ENCODE assay signal across 13 cellular contexts in the genomic region with DNA sequence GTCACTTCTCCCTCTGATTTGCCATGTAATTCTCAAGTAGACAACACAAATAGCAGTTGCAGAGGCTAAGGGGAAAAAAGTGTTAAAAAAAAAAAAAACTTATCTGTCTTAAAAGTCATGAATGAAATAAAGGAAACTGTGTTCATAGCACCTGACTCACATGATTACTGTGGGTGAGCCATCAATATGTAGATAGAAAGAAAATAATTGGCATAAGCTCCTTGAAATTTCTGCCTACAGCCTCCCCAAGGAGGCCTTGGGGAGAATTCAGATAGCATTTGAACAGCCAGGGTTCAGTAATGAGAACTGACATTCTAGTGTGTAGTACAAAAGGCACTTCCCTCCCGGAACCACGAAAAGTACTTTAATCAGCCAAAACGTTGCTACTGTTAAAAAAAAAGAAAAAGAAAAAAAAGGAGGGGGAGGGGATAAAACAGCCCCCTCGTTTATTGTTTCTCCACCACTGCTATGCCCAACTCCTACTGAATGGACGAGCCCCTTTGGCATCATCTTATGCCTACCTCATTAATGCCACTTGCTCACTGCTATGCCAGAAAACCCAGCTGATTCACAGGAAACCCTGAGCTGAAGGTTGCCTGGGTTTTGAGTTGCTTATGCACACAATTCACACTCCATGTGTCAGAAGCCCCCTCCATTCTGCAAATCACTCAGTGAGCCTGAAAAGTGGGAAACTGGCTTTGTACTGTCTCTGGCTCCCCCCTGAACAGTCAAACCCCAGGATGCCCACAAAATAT.
DNase-seq lines count a peak whose midpoint lies in the region; ATAC-seq and TF ChIP-seq lines count a peak whose summit lies in the region.
"Had no signal": no experiment of that assay in that cellular context is flagged by ENCODE, and none has a peak within 500 bp of the region (broad histone marks: within the 10 kb centered on the region; RNA-seq: fewer than 3 reads in every experiment).

No MANE protein-coding gene starts in this region.

- WGBS in smooth muscle cell (ENCODE audit: low lambda C conversion rate), result 75% methylated on average over 5 of the region's 5 CpGs

- intact Hi-C loops in activated CD8-positive, alpha-beta T cell treated with anti-CD3 and anti-CD28 coated beads for 36 hours (cut with micrococcal nuclease), result no loop called here

- H3K27ac ChIP-seq in smooth muscle cell (ENCODE audit: low read depth), result peak overlapping the region; percentile 66
- H3K27ac ChIP-seq: left ventricle myocardium inferior, thyroid gland had no signal

- H3K9ac ChIP-seq in smooth muscle cell (ENCODE audit: low read depth), result no peak overlapping the region

- no peak overlapping the region for H3K4me3 Mint-ChIP-seq in activated CD8-positive, alpha-beta T cell treated with anti-CD3 and anti-CD28 coated beads for 36 hours
- no peak overlapping the region for H3K4me3 Mint-ChIP-seq in activated CD8-positive, alpha-beta T cell treated with anti-CD3 and anti-CD28 coated beads, Interleukin-2, amount 10 ng/mL, durations not matched to agents 7 days and 5 days
- no peak overlapping the region for H3K4me3 Mint-ChIP-seq in glutamatergic neuron (ENCODE audit: unreplicated experiment)

- H3K9me3 Mint-ChIP-seq in activated CD8-positive, alpha-beta T cell treated with anti-CD3 and anti-CD28 coated beads for 36 hours, result no peaks in the 10 kb centered on the region
- no peaks in the 10 kb centered on the region for H3K9me3 Mint-ChIP-seq in activated CD8-positive, alpha-beta T cell treated with anti-CD3 and anti-CD28 coated beads, Interleukin-2, amount 10 ng/mL, durations not matched to agents 7 days and 5 days (ENCODE audit: insufficient read depth)
- peaks cover 12% of the 10 kb centered on the region for H3K9me3 Mint-ChIP-seq in glutamatergic neuron (ENCODE audit: unreplicated experiment)

- peaks cover 39% of the 10 kb centered on the region for H3K4me1 Mint-ChIP-seq in activated CD8-positive, alpha-beta T cell treated with anti-CD3 and anti-CD28 coated beads for 36 hours (ENCODE audit: low read depth)
- H3K4me1 Mint-ChIP-seq in activated CD8-positive, alpha-beta T cell treated with anti-CD3 and anti-CD28 coated beads, Interleukin-2, amount 10 ng/mL, durations not matched to agents 7 days and 5 days (ENCODE audit: low read depth), result peaks cover 21% of the 10 kb centered on the region
- H3K4me1 Mint-ChIP-seq in glutamatergic neuron (ENCODE audit: low read depth, unreplicated experiment), result peaks cover 49% of the 10 kb centered on the region

- peaks cover 30% of the 10 kb centered on the region for H3K4me1 ChIP-seq in smooth muscle cell (ENCODE audit: low read depth)

- no peaks in the 10 kb centered on the region for H3K79me2 ChIP-seq in smooth muscle cell (ENCODE audit: low read depth)

- no peak overlapping the region for H3K4me3 ChIP-seq in smooth muscle cell
- H3K4me3 ChIP-seq: left ventricle myocardium inferior, thyroid gland had no signal

- H3K36me3 ChIP-seq in smooth muscle cell (ENCODE audit: low read depth), result no peaks in the 10 kb centered on the region
- H3K36me3 ChIP-seq: left ventricle myocardium inferior, thyroid gland had no signal

- CTCF ChIA-PET in activated CD8-positive, alpha-beta T cell treated with anti-CD3 and anti-CD28 coated beads for 36 hours (lab: Charles Lee), result interaction anchor here (1.5 to 1.6 kb wide), 2 partner anchors 9 to 66 kb away, joined by 3 to 6 read pairs; no protein-coding TSS in a partner anchor
- CTCF ChIA-PET in activated CD8-positive, alpha-beta T cell treated with anti-CD3 and anti-CD28 coated beads, Interleukin-2, amount 10 ng/mL, durations not matched to agents 7 days and 5 days (lab: Charles Lee), result interaction anchor here (0.6 to 1.0 kb wide), 3 partner anchors 9 to 242 kb away, joined by 3 read pairs; no protein-coding TSS in a partner anchor

- no peaks in the 10 kb centered on the region for H3K36me3 Mint-ChIP-seq in activated CD8-positive, alpha-beta T cell treated with anti-CD3 and anti-CD28 coated beads for 36 hours (ENCODE audit: low read depth)
- H3K36me3 Mint-ChIP-seq in activated CD8-positive, alpha-beta T cell treated with anti-CD3 and anti-CD28 coated beads, Interleukin-2, amount 10 ng/mL, durations not matched to agents 7 days and 5 days (ENCODE audit: low read depth), result no peaks in the 10 kb centered on the region
- no peaks in the 10 kb centered on the region for H3K36me3 Mint-ChIP-seq in glutamatergic neuron (ENCODE audit: unreplicated experiment)

- H3K27ac Mint-ChIP-seq in activated CD8-positive, alpha-beta T cell treated with anti-CD3 and anti-CD28 coated beads for 36 hours, result peak overlapping the region; percentile 26
- no peak overlapping the region for H3K27ac Mint-ChIP-seq in activated CD8-positive, alpha-beta T cell treated with anti-CD3 and anti-CD28 coated beads, Interleukin-2, amount 10 ng/mL, durations not matched to agents 7 days and 5 days
- H3K27ac Mint-ChIP-seq in glutamatergic neuron (ENCODE audit: unreplicated experiment), result peak overlapping the region; percentile 36

- peak overlapping the region; percentile 60 for H3K4me2 ChIP-seq in smooth muscle cell

- no peaks in the 10 kb centered on the region for H3K9me3 ChIP-seq in smooth muscle cell (replicated peaks; ENCODE audit: low read depth)
- H3K9me3 ChIP-seq: left ventricle myocardium inferior, thyroid gland had no signal

- H3K27me3 ChIP-seq in smooth muscle cell (ENCODE audit: low read depth), result no peaks in the 10 kb centered on the region
- H3K27me3 ChIP-seq: thyroid gland had no signal

- POLR2A ChIA-PET in activated CD8-positive, alpha-beta T cell treated with anti-CD3 and anti-CD28 coated beads for 36 hours (lab: Charles Lee), result interaction anchor here (0.7 kb wide), 1 partner anchor 81 kb away, joined by 3 read pairs; no protein-coding TSS in a partner anchor
- POLR2A ChIA-PET in activated CD8-positive, alpha-beta T cell treated with anti-CD3 and anti-CD28 coated beads, Interleukin-2, amount 10 ng/mL, durations not matched to agents 7 days and 5 days (lab: Charles Lee), result interaction anchor here (1.1 kb wide), 1 partner anchor 65 kb away, joined by 3 read pairs; a partner anchor contains a TSS

- H4K20me1 ChIP-seq in smooth muscle cell (ENCODE audit: low read depth), result no peaks in the 10 kb centered on the region

- peaks cover 2% of the 10 kb centered on the region for H3F3A ChIP-seq in smooth muscle cell (ENCODE audit: low read depth)

- no peak overlapping the region for H2AFZ ChIP-seq in smooth muscle cell (ENCODE audit: low read depth)

- peak; percentile 41 for DNase-seq in activated CD8-positive, alpha-beta T cell treated with anti-CD3 and anti-CD28 coated beads for 36 hours
- no peak for DNase-seq in activated CD8-positive, alpha-beta T cell treated with anti-CD3 and anti-CD28 coated beads, Interleukin-2, amount 10 ng/mL, durations not matched to agents 7 days and 5 days
- DNase-seq in NCI-H1436 treated with DMSO at 0.1 percent for 48 hours (lab: John Stamatoyannopoulos, UW), result peak; percentile 40
- DNase-seq in glutamatergic neuron, result no peak
- DNase-seq in smooth muscle cell (lab: John Stamatoyannopoulos, UW; ENCODE audit: unreplicated experiment), result no peak
- DNase-seq in stimulated activated naive CD4-positive, alpha-beta T cell (lab: John Stamatoyannopoulos, UW), result no peak
- DNase-seq in T-helper 9 cell, result no peak
- DNase-seq in HuH-7 (ENCODE audit: low spot score), result no peak
- DNase-seq: left ventricle myocardium inferior, NCI-H187, NCI-H69, thyroid gland had no signal

- TF ChIP-seq CTCF in activated CD8-positive, alpha-beta T cell treated with anti-CD3 and anti-CD28 coated beads for 36 hours (IDR thresholded peaks at IDR 0.05), result no peak
- no peak for TF ChIP-seq CTCF in glutamatergic neuron (IDR thresholded peaks at IDR 0.05; ENCODE audit: partially characterized antibody, unreplicated experiment)
- no peak for TF ChIP-seq CTCF in smooth muscle cell (IDR thresholded peaks at IDR 0.05; ENCODE audit: borderline replicate concordance, insufficient read depth, poor library complexity, severe bottlenecking)

- peaks cover 3% of the 10 kb centered on the region for H3K27me3 Mint-ChIP-seq in activated CD8-positive, alpha-beta T cell treated with anti-CD3 and anti-CD28 coated beads for 36 hours
- H3K27me3 Mint-ChIP-seq in activated CD8-positive, alpha-beta T cell treated with anti-CD3 and anti-CD28 coated beads, Interleukin-2, amount 10 ng/mL, durations not matched to agents 7 days and 5 days (ENCODE audit: low read depth), result no peaks in the 10 kb centered on the region
- peaks cover 4% of the 10 kb centered on the region for H3K27me3 Mint-ChIP-seq in glutamatergic neuron (ENCODE audit: unreplicated experiment)

- ATAC-seq in activated CD8-positive, alpha-beta T cell treated with anti-CD3 and anti-CD28 coated beads for 36 hours, result peak; percentile 79
- ATAC-seq in activated CD8-positive, alpha-beta T cell treated with anti-CD3 and anti-CD28 coated beads, Interleukin-2, amount 10 ng/mL, durations not matched to agents 7 days and 5 days, result no peak
- ATAC-seq: Panc1 had no signal

Comparison
In these comparisons a context has a peak if more than half of its experiments do, and no peak if none do; other contexts are left out.
1. DNase-seq: peak in activated CD8-positive, alpha-beta T cell treated with anti-CD3 and anti-CD28 coated beads for 36 hours (single experiment) and NCI-H1436 treated with DMSO at 0.1 percent for 48 hours (single experiment); none in activated CD8-positive, alpha-beta T cell treated with anti-CD3 and anti-CD28 coated beads, Interleukin-2, amount 10 ng/mL, durations not matched to agents 7 days and 5 days (single experiment), glutamatergic neuron (single experiment), smooth muscle cell (single experiment), stimulated activated naive CD4-positive, alpha-beta T cell (0 of 6), T-helper 9 cell (single experiment) and HuH-7 (single experiment).